8 cellular contexts compared by ENCODE assay signal in genomic region chr1:15886613-15887167, GRCh38. TPM values are rescaled to one million over a fixed set of nuclear protein-coding genes. Genes with fewer than 3 reads are reported as not detected.
DNase-seq lines count a peak whose midpoint lies in the region; ATAC-seq and TF ChIP-seq lines count a peak whose summit lies in the region.

No MANE protein-coding gene starts in this region.

- H3K4me3 ChIP-seq in foreskin fibroblast (ENCODE audit: low read depth in 1 of 2, low read length in 2 of 2) (peak overlapping the region; percentile 46 to 51), sigmoid colon (peak overlapping the region; percentile 21 to 46 (median 40))

- no peaks in the 10 kb centered on the region for H3K36me3 ChIP-seq in sigmoid colon

- H3K9me3 ChIP-seq in sigmoid colon = no peaks in the 10 kb centered on the region

- TF ChIP-seq POLR2A in sigmoid colon (IDR thresholded peaks at IDR 0.05) = no peak

- WGBS in sigmoid colon, 2 donors = 29 to 37% methylated on average over 4 of the region's 4 CpGs

- intact Hi-C loops in sigmoid colon (cut with DNase I) = loop anchor here (2.0 kb wide), 1 partner anchor 38 kb away; no protein-coding TSS in a partner anchor

- ATAC-seq in GM18502 (IDR thresholded peaks at IDR 0.05; ENCODE audit: poor library complexity, unreplicated experiment) (peak; percentile 17), SK-N-SH treated with all-trans-retinoic acid at 6 μM for 48 hours (peak; percentile 44; the same call in 2 of the 3 replicates)

- H3K27me3 ChIP-seq in sigmoid colon = no peaks in the 10 kb centered on the region

- TF ChIP-seq CTCF in foreskin fibroblast (IDR thresholded peaks at IDR 0.05; ENCODE audit: low read depth, low read length) (no peak), sigmoid colon (IDR thresholded peaks at IDR 0.05) (peak in 1 of 4 experiments; percentile 16)

- TF ChIP-seq EP300 in sigmoid colon (IDR thresholded peaks at IDR 0.05) = no peak

- no peak for DNase-seq in foreskin fibroblast
- DNase-seq in sigmoid colon = no peak
- no peak for DNase-seq in stimulated activated naive CD4-positive, alpha-beta T cell treated with Interleukin-2 at 50 U/mL for 16 hours (lab: John Stamatoyannopoulos, UW)
- DNase-seq in NCI-H1694 (lab: John Stamatoyannopoulos, UW) = no peak
- no peak for DNase-seq in AG08395 (ENCODE audit: low spot score)
- DNase-seq in islet precursor cell = no peak

- H3K27ac ChIP-seq in sigmoid colon = peak overlapping the region; percentile 82 to 90 (median 88)

- peaks cover 0 to 47% (median 40%) of the 10 kb centered on the region in 4 donors for H3K4me1 ChIP-seq in sigmoid colon

TF ChIP-seq in SK-N-SH treated with all-trans-retinoic acid at 6 μM for 48 hours, 23 proteins besides CTCF, POLR2A, EP300 and RAD21:
- no peak for TF ChIP-seq ARNTL (CRISPR knock-in tag; IDR thresholded peaks at IDR 0.05; ENCODE audit: borderline replicate concordance, low read depth)
- TF ChIP-seq ZNF70 (CRISPR knock-in tag; IDR thresholded peaks at IDR 0.05) = peak; percentile 66; the same call in 1 of the 2 replicates
TF ChIP-seq in SK-N-SH treated with all-trans-retinoic acid at 6 μM for 48 hours: peak in this region for 1.

RNA-seq across cellular contexts. Expression of gene SPEN, which starts 39.2 kb away (rescaled TPM):
- 10 to 100 TPM; 20.4 to 38.5 (median 22.6) TPM for total RNA-seq in sigmoid colon
- 10 to 100 TPM in 1 of 3 donors, 1 to 10 TPM in 2; 7.4 to 28.3 (median 9.0) TPM for polyA plus RNA-seq in sigmoid colon
